In genomic region chr20:41317536-41318270, GRCh38 we compare ENCODE assay signal across 8 cellular contexts. TPM values are rescaled to one million over a fixed set of nuclear protein-coding genes. Genes with fewer than 3 reads are reported as not detected.
A peak's percentile ranks its signal among the peaks of the same experiment; 100 is the strongest.
DNase-seq lines count a peak whose midpoint lies in the region; ATAC-seq lines count a peak whose summit lies in the region.

Gene ZHX3, minus strand, starts transcription at chr20:41317731. Its CDS starts 112,815 bp downstream, at chr20:41204916.

- DNase-seq in COLO668 (lab: John Stamatoyannopoulos, UW; ENCODE audit: unreplicated experiment) = peak; percentile 99
- DNase-seq in HT1080 (ENCODE audit: low read depth) = peak; percentile 94
- DNase-seq in NOMO-1 (lab: John Stamatoyannopoulos, UW; ENCODE audit: unreplicated experiment in 2 of 2) = peak; percentile 94 to 97
- DNase-seq in activated CD8-positive, alpha-beta memory T cell treated with anti-CD3 and anti-CD28 coated beads for 4 hours (ENCODE audit: low read depth in 2 of 2) = peak; percentile 92
- DNase-seq in effector memory CD4-positive, alpha-beta T cell = peak; percentile 92 to 94 (median 92)
- DNase-seq in medulla oblongata (ENCODE audit: extremely low spot score) = peak; percentile 98
- DNase-seq in stimulated activated CD8-positive, alpha-beta memory T cell treated with anti-CD3 and anti-CD28 coated beads, Interleukin-12 subunit alpha, Interleukin-12 subunit beta, amount 100 ng/mL, for 1 hour (ENCODE audit: low read depth) = peak; percentile 89

- peak; percentile 90 for ATAC-seq in GM21367 (IDR thresholded peaks at IDR 0.05; ENCODE audit: unreplicated experiment)

- H3K27me3 ChIP-seq in effector memory CD4-positive, alpha-beta T cell (replicated peaks; ENCODE audit: control insufficient read depth, insufficient read depth, low read length, poor library complexity, severe bottlenecking) = no peaks in the 10 kb centered on the region

- H3K4me1 ChIP-seq in effector memory CD4-positive, alpha-beta T cell (ENCODE audit: control insufficient read depth, insufficient read depth, low read length, poor library complexity, severe bottlenecking) = peaks cover 7% of the 10 kb centered on the region

- H3K4me3 ChIP-seq in effector memory CD4-positive, alpha-beta T cell (ENCODE audit: insufficient read depth, low read depth, low read length, poor library complexity, severe bottlenecking) = peak within 1 kb of the TSS; percentile 69

- no peaks in the 10 kb centered on the region for H3K9me3 ChIP-seq in effector memory CD4-positive, alpha-beta T cell (ENCODE audit: control insufficient read depth, low read length)

- H3K27ac ChIP-seq in effector memory CD4-positive, alpha-beta T cell (ENCODE audit: insufficient read depth, low read length, poor library complexity, severe bottlenecking) = peak within 1 kb of the TSS; percentile 56

- no peaks in the 10 kb centered on the region for H3K36me3 ChIP-seq in effector memory CD4-positive, alpha-beta T cell (ENCODE audit: control insufficient read depth, insufficient read depth, low read length)

RNA-seq across cellular contexts. Expression of gene ZHX3, which starts in this region (rescaled TPM):
- 13.5 and 22.0 TPM in 2 replicates for total RNA-seq in HT1080 (2014; rRNA removed; shearing (Covaris generic))
- 15.6 and 16.2 TPM in 2 replicates for polyA plus RNA-seq in HT1080 (2015; cell fraction: cytosol; rRNA removed)
- 15.8 and 24.3 TPM in 2 replicates for polyA plus RNA-seq in HT1080 (2015; cell fraction: nucleus; rRNA removed)

Comparison
In these comparisons a context has a peak if more than half of its experiments do, and no peak if none do; other contexts are left out.
1. Peak in every context shown above with its lines: DNase-seq, ATAC-seq, H3K4me3 ChIP-seq and H3K27ac ChIP-seq.